ENCODE assay signal across 25 cellular contexts in genomic region chr6:16508959-16509358, GRCh38.
DNase-seq lines count a peak whose midpoint lies in the region; ATAC-seq, FAIRE-seq and TF ChIP-seq lines count a peak whose summit lies in the region.
"Had no signal": no experiment of that assay in that cellular context is flagged by ENCODE, and none has a peak within 500 bp of the region (broad histone marks: within the 10 kb centered on the region; RNA-seq: fewer than 3 reads in every experiment).

No MANE protein-coding gene starts in this region.

- POLR2A ChIA-PET in HepG2 (lab: Yijun Ruan, JAX) (no interaction called here), GM12878 (lab: Charles Lee) (interaction anchor here (0.9 kb wide), 1 partner anchor 127 kb away, joined by 3 read pairs; no protein-coding TSS in a partner anchor)

- TF ChIP-seq CTCF in HepG2 (CRISPR knock-in tag; IDR thresholded peaks at IDR 0.05) (no peak), right lobe of liver (IDR thresholded peaks at IDR 0.05) (no peak), GM12878 (IDR thresholded peaks at IDR 0.05 in 2 of 3, conservative IDR thresholded peaks at IDR 0.05 in 1 of 3; ENCODE audit: control insufficient read depth in 2 of 3, extremely low read depth in 1 of 3, insufficient read depth in 1 of 3, low read depth in 3 of 3, low read length in 3 of 3) (no peak)

- CTCF ChIA-PET in HepG2 (lab: Yijun Ruan, JAX; ENCODE audit: low intra/inter-chr PET ratio, low total read pairs) = no interaction called here
- CTCF ChIA-PET in GM12878 (lab: Yijun Ruan, JAX) = interaction anchor here (5.0 to 10.6 kb wide), 4 partner anchors 17 to 256 kb away, joined by 51 to 203 read pairs (median 130); partner anchors contain the start of gene ATXN1

- H3K4me1 ChIP-seq in HepG2 (ENCODE audit: insufficient read depth, low read length) = peaks cover 13% of the 10 kb centered on the region
- no peaks in the 10 kb centered on the region for H3K4me1 ChIP-seq in right lobe of liver
- peaks cover 66% of the 10 kb centered on the region for H3K4me1 ChIP-seq in GM12878 (ENCODE audit: control insufficient read depth, insufficient read depth, low read length)
- H3K4me1 ChIP-seq: A549, BE2C had no signal

- RAD21 ChIA-PET in GM12878 (lab: Charles Lee; ENCODE audit: unreplicated experiment) = interaction anchor here (0.9 to 8.7 kb wide), 6 partner anchors 14 to 254 kb away, joined by 3 to 110 read pairs (median 52); partner anchors contain the start of gene ATXN1

- no peak overlapping the region for H3K4me2 ChIP-seq in HepG2 (ENCODE audit: low read depth, low read length)
- H3K4me2 ChIP-seq in GM12878 (ENCODE audit: control insufficient read depth, insufficient read depth) = no peak overlapping the region
- H3K4me2 ChIP-seq: A549; BLaER1 treated with 17β-estradiol and CSF1 and Interleukin-3, amounts not matched to agents 10 nM and 100 nM had no signal

- SMC1A ChIA-PET in GM12878 (lab: Charles Lee; ENCODE audit: uncharacterized antibody, unreplicated experiment) = interaction anchor here (0.9 to 10.2 kb wide), 4 partner anchors 20 to 254 kb away, joined by 3 to 135 read pairs (median 74); partner anchors contain the start of gene ATXN1

- no peak overlapping the region for H3K9ac ChIP-seq in HepG2 (ENCODE audit: insufficient read depth, low read depth, low read length)
- no peak overlapping the region for H3K9ac ChIP-seq in GM12878 (ENCODE audit: control insufficient read depth, insufficient read depth, low read length)
- H3K9ac ChIP-seq: BLaER1 treated with 17β-estradiol and CSF1 and Interleukin-3, amounts not matched to agents 10 nM and 100 nM; GM23248 had no signal

- H3K27ac ChIP-seq in HepG2 (ENCODE audit: extremely low read length, insufficient read depth, low read length) (no peak overlapping the region), right lobe of liver (no peak overlapping the region), GM12878 (ENCODE audit: control insufficient read depth, insufficient read depth) (no peak overlapping the region)
- H3K27ac ChIP-seq: A549; BLaER1 treated with 17β-estradiol and CSF1 and Interleukin-3, amounts not matched to agents 10 nM and 100 nM; GM23248 had no signal

- ATAC-seq in HepG2 = no peak
- ATAC-seq in right lobe of liver = no peak
- peak; percentile 1; the same call in 2 of the 3 replicates for ATAC-seq in GM12878
- no peak for ATAC-seq in GM19324 (IDR thresholded peaks at IDR 0.05; ENCODE audit: low FRiP score, unreplicated experiment)
- ATAC-seq: A549 had no signal

- TF ChIP-seq RAD21 in HepG2 (CRISPR knock-in tag; IDR thresholded peaks at IDR 0.05) (no peak), GM12878 (IDR thresholded peaks at IDR 0.05; ENCODE audit: insufficient read depth, low read depth, low read length) (no peak)

- DNase-seq in HepG2 (ENCODE audit: low spot score) (no peak), right lobe of liver (no peak), GM12892 (ENCODE audit: insufficient read length) (no peak), GM12878 (ENCODE audit: low read depth, low spot score) (no peak), NCI-H345 treated with DMSO at 0.1 percent for 48 hours (lab: John Stamatoyannopoulos, UW; ENCODE audit: unreplicated experiment) (no peak), COLO668 (lab: John Stamatoyannopoulos, UW; ENCODE audit: unreplicated experiment) (no peak)
- DNase-seq: 8988T; ACHN; AML-193; BE2C; Calu3; CD4-positive, alpha-beta T cell; CD8-positive, alpha-beta memory T cell; COR-L47; DMS53; DMS79 treated with DMSO at 0.1 percent for 48 hours; GF-D8; GM23248; H7; HCEC 1CT had no signal

- H2AFZ ChIP-seq in HepG2 (ENCODE audit: low read length) (no peak overlapping the region), GM12878 (ENCODE audit: control insufficient read depth, low read depth, low read length) (no peak overlapping the region)
- H2AFZ ChIP-seq: GM23248 had no signal

- FAIRE-seq in HepG2 (lab: Jason Lieb, UNC) (no peak), GM12892 (lab: Jason Lieb, UNC) (no peak), GM12878 (lab: Jason Lieb, UNC) (no peak)
- FAIRE-seq: A549, H1 had no signal

- no peak for TF ChIP-seq EP300 in HepG2 (IDR thresholded peaks at IDR 0.05; ENCODE audit: low read depth in 2 of 2, low read length in 2 of 2)
- no peak for TF ChIP-seq EP300 in HepG2 (CRISPR knock-in tag; IDR thresholded peaks at IDR 0.05; ENCODE audit: borderline replicate concordance)
- no peak for TF ChIP-seq EP300 in GM12878 (IDR thresholded peaks at IDR 0.05; ENCODE audit: borderline replicate concordance in 1 of 2, control insufficient read depth in 1 of 2, low read depth in 2 of 2, low read length in 2 of 2)

- H4K20me1 ChIP-seq in HepG2 (ENCODE audit: insufficient read depth, low read length) (0 out of 2 replicates have a peak, but pooled peaks cover 6% of the 10 kb centered on the region), GM12878 (ENCODE audit: control insufficient read depth, insufficient read depth) (no peaks in the 10 kb centered on the region)

- H3K36me3 ChIP-seq in HepG2 (replicated peaks in 1 of 2; ENCODE audit: control insufficient read depth in 1 of 2, insufficient read depth in 2 of 2, low read length in 2 of 2) = peaks cover under 1 to 2% of the 10 kb centered on the region in 2 experiments; a peak in 1 of 5 replicates
- H3K36me3 ChIP-seq in right lobe of liver = peaks cover 0 to 4% (median 0%) of the 10 kb centered on the region in 4 donors
- no peaks in the 10 kb centered on the region for H3K36me3 ChIP-seq in GM12878 (ENCODE audit: control insufficient read depth in 2 of 2, insufficient read depth in 2 of 2, low read length in 1 of 2)
- H3K36me3 ChIP-seq: BE2C had no signal

- H3K9me3 ChIP-seq in HepG2 (ENCODE audit: low read length) (no peaks in the 10 kb centered on the region), right lobe of liver (no peaks in the 10 kb centered on the region), GM12878 (replicated peaks; ENCODE audit: control insufficient read depth, insufficient read depth, low read length) (no peaks in the 10 kb centered on the region)
- H3K9me3 ChIP-seq: A549; BE2C; BLaER1 treated with 17β-estradiol and CSF1 and Interleukin-3, amounts not matched to agents 10 nM and 100 nM had no signal

- TF ChIP-seq POLR2A in HepG2 (IDR thresholded peaks at IDR 0.05; ENCODE audit: insufficient read depth in 1 of 2, low read depth in 2 of 2, low read length in 2 of 2) (no peak), right lobe of liver (IDR thresholded peaks at IDR 0.05) (no peak), GM12892 (IDR thresholded peaks at IDR 0.05; ENCODE audit: low read depth, low read length) (peak; percentile 66), GM12878 (IDR thresholded peaks at IDR 0.05; ENCODE audit: low read depth, low read length) (no peak)

- 57% methylated on average over 1 of the region's 1 CpG for WGBS in HepG2 (ENCODE audit: low lambda C conversion rate)
- 80% methylated on average over 1 of the region's 1 CpG for WGBS in right lobe of liver (ENCODE audit: insufficient coverage, low coverage, low lambda C conversion rate, missing lambda C conversion rate)
- WGBS in GM12878 (ENCODE audit: insufficient coverage, insufficient replicate concordance, low lambda C conversion rate, missing lambda C conversion rate) = 90% methylated on average over 1 of the region's 1 CpG

- H3K79me2 ChIP-seq in HepG2 (ENCODE audit: insufficient read depth, low read length) (no peaks in the 10 kb centered on the region), GM12878 (ENCODE audit: control insufficient read depth, insufficient read depth, low read length) (no peaks in the 10 kb centered on the region; the same call in 1 of the 2 replicates)

- BruUV-seq in HepG2 (replicated peaks; lab: Mats Ljungman, UMichigan) (no TSS peak), GM12878 (replicated peaks; lab: Mats Ljungman, UMichigan) (no TSS peak)

- H3K27me3 ChIP-seq in HepG2 (ENCODE audit: control insufficient read depth in 1 of 2, insufficient read depth in 2 of 2, low read length in 2 of 2) (no peaks in the 10 kb centered on the region), right lobe of liver (no peaks in the 10 kb centered on the region), GM12878 (replicated peaks in 1 of 2; ENCODE audit: control insufficient read depth in 2 of 2, insufficient read depth in 2 of 2, low read length in 1 of 2) (no peaks in the 10 kb centered on the region)
- H3K27me3 ChIP-seq: BE2C; BLaER1 treated with 17β-estradiol and CSF1 and Interleukin-3, amounts not matched to agents 10 nM and 100 nM had no signal

- intact Hi-C loops in HepG2 (cut with micrococcal nuclease; ENCODE audit: unreplicated experiment) = loop anchor here (10.0 kb wide), 1 partner anchor 104 kb away; no protein-coding TSS in a partner anchor
- intact Hi-C loops in right lobe of liver (cut with DNase I) = no loop called here
- intact Hi-C loops in GM12878 (cut with micrococcal nuclease; ENCODE audit: unreplicated experiment) = no loop called here

- no peak overlapping the region for H3K4me3 ChIP-seq in HepG2 (replicated peaks in 1 of 3; ENCODE audit: insufficient read depth in 1 of 3, low read depth in 2 of 3, low read length in 3 of 3)
- no peak overlapping the region for H3K4me3 ChIP-seq in right lobe of liver
- no peak overlapping the region for H3K4me3 ChIP-seq in GM12878
- H3K4me3 ChIP-seq: A549; BLaER1 treated with 17β-estradiol and CSF1 and Interleukin-3, amounts not matched to agents 10 nM and 100 nM; GM23248 had no signal

- in situ Hi-C loops in HepG2 (cut with HindIII; ENCODE audit: extremely low pct_ligation_motif_present, low pct_unique_long_range_greater_than_20kb) (loop anchor here (25.0 kb wide), 1 partner anchor 453 kb away; no protein-coding TSS in a partner anchor), GM12878 (cut with MboI) (no loop called here)

TF ChIP-seq in HepG2, 621 proteins besides CTCF, POLR2A, EP300 and RAD21 (continues in another document):
- no peak for TF ChIP-seq ZNF850 (CRISPR knock-in tag; conservative IDR thresholded peaks at IDR 0.05)
- no peak for TF ChIP-seq ZNF430 (CRISPR knock-in tag; IDR thresholded peaks at IDR 0.05)
- TF ChIP-seq HNRNPK (IDR thresholded peaks at IDR 0.05; ENCODE audit: low read depth, low read length, poor library complexity, severe bottlenecking) = peak; percentile 70
- no peak for TF ChIP-seq ATF7 (IDR thresholded peaks at IDR 0.05)
- no peak for TF ChIP-seq ATF7 (CRISPR knock-in tag; IDR thresholded peaks at IDR 0.05)

TF ChIP-seq in PFSK-1, 5 proteins besides CTCF, POLR2A, EP300 and RAD21 (continues in another document):
- no peak for TF ChIP-seq SIN3A (IDR thresholded peaks at IDR 0.05; ENCODE audit: borderline replicate concordance, insufficient read depth, low read length)
- TF ChIP-seq POLR2AphosphoS5 (IDR thresholded peaks at IDR 0.05; ENCODE audit: low read depth, low read length) = 0 out of 2 replicates have a peak, but pooled peaks have one; percentile 19

TF ChIP-seq in GM12878, 131 proteins besides CTCF, POLR2A, EP300 and RAD21:
- TF ChIP-seq ZNF217 (IDR thresholded peaks at IDR 0.05) (no peak), YBX1 (IDR thresholded peaks at IDR 0.05) (no peak)
